ENCODE assay signal across 35 cellular contexts in the genomic region with DNA sequence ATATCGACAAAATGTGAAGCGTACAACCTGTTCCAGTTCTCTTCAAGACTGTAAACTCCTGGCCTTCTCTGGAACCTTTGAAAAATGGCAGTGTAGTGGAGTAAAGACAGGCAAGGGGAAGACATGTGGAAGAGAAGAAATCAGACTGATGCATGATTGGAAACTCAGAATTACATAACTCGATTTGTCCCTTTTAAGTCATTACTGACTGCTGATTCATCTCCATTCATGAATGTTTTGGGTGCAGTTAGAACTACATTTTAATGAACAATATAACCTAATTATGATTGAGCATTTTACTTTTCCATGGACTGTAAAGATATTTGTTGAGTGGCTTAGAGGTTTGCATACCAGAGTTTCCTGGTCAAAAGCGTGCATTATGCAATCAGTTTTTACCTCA. TPM values are rescaled to one million over a fixed set of nuclear protein-coding genes. Genes with fewer than 3 reads are reported as not detected.
"Had no signal": no experiment of that assay in that cellular context is flagged by ENCODE, and none has a peak within 500 bp of the region (broad histone marks: within the 10 kb centered on the region; RNA-seq: fewer than 3 reads in every experiment).

No MANE protein-coding gene starts in this region.

- H3K27ac Mint-ChIP-seq: activated B cell treated with CpG ODN at 0.5 μM for 24 hours; activated CD8-positive, alpha-beta T cell treated with anti-CD3 and anti-CD28 coated beads for 36 hours; activated naive CD4-positive, alpha-beta T cell treated with anti-CD3 and anti-CD28 coated beads for 36 hours; activated naive CD4-positive, alpha-beta T cell treated with anti-CD3 and anti-CD28 coated beads, Interleukin-2, amount 50 U/mL, for 24 hours; activated naive CD8-positive, alpha-beta T cell treated with anti-CD3 and anti-CD28 coated beads for 36 hours; activated naive CD8-positive, alpha-beta T cell treated with anti-CD3 and anti-CD28 coated beads, Interleukin-2, amount 50 U/mL, for 24 hours; activated T-helper 1 cell treated with anti-CD3 and anti-CD28 coated beads, Interleukin-12 subunit alpha, Interleukin-12 subunit beta, Interleukin-2, Interleukin-4 antibody, amounts not matched to agents 30 ng/mL and 10 ng/mL and 1 ng/mL, durations not matched to agents 14 hours and 24 hours and 36 hours; activated T-helper 2 cell treated with anti-CD3 and anti-CD28 coated beads, Interferon-gamma antibody, Interleukin-2, Interleukin-4, amounts not matched to agents 10 μg/mL and 5 μg/mL and 100 μg/mL, durations not matched to agents 14 hours and 24 hours and 36 hours; dendritic cell treated with granulocyte-macrophage colony-stimulating factor and Interleukin-4, amounts not matched to agents 40 ng/mL and 50 ng/mL, for 4 days; endodermal cell; T-helper 17 cell; T-helper 2 cell treated with Interferon-gamma antibody and Interleukin-4, amounts not matched to agents 5 μg/mL and 100 μg/mL, for 36 hours had no signal

- H3K4me2 ChIP-seq: hepatocyte had no signal

- H3K27ac ChIP-seq: adrenal gland, ascending aorta, brain microvascular endothelial cell, coronary artery, dorsolateral prefrontal cortex, gastroesophageal sphincter, heart right ventricle, hepatocyte, WERI-Rb-1 had no signal

- H3K4me3 ChIP-seq: adrenal gland, ascending aorta, coronary artery, dorsolateral prefrontal cortex, gastroesophageal sphincter, heart right ventricle, hepatocyte had no signal

- H3K4me3 Mint-ChIP-seq: activated B cell treated with CpG ODN at 0.5 μM for 24 hours; activated CD8-positive, alpha-beta T cell treated with anti-CD3 and anti-CD28 coated beads for 36 hours; activated naive CD4-positive, alpha-beta T cell treated with anti-CD3 and anti-CD28 coated beads for 36 hours; activated naive CD4-positive, alpha-beta T cell treated with anti-CD3 and anti-CD28 coated beads, Interleukin-2, amount 50 U/mL, for 24 hours; activated naive CD8-positive, alpha-beta T cell treated with anti-CD3 and anti-CD28 coated beads for 36 hours; activated naive CD8-positive, alpha-beta T cell treated with anti-CD3 and anti-CD28 coated beads, Interleukin-2, amount 50 U/mL, for 24 hours; activated T-helper 1 cell treated with anti-CD3 and anti-CD28 coated beads, Interleukin-12 subunit alpha, Interleukin-12 subunit beta, Interleukin-2, Interleukin-4 antibody, amounts not matched to agents 30 ng/mL and 10 ng/mL and 1 ng/mL, durations not matched to agents 14 hours and 24 hours and 36 hours; central memory CD8-positive, alpha-beta T cell; dendritic cell treated with granulocyte-macrophage colony-stimulating factor and Interleukin-4, amounts not matched to agents 40 ng/mL and 50 ng/mL, for 4 days; endodermal cell; T-helper 17 cell; T-helper 2 cell treated with Interferon-gamma antibody and Interleukin-4, amounts not matched to agents 5 μg/mL and 100 μg/mL, for 36 hours had no signal

- DNase-seq: activated B cell treated with CpG ODN at 0.5 μM for 24 hours; activated CD4-positive, alpha-beta T cell treated with anti-CD3 and anti-CD28 coated beads for 48 hours; activated CD4-positive, alpha-beta T cell treated with anti-CD3 and anti-CD28 coated beads, Interleukin-2, amount 50 U/mL, for 1 hour; activated CD4-positive, alpha-beta T cell treated with anti-CD3 and anti-CD28 coated beads, Interleukin-2, amount 50 U/mL, for 48 hours; activated CD8-positive, alpha-beta memory T cell treated with anti-CD3 and anti-CD28 coated beads for 24 hours; activated CD8-positive, alpha-beta T cell treated with anti-CD3 and anti-CD28 coated beads for 36 hours; activated effector memory CD4-positive, alpha-beta T cell treated with anti-CD3 and anti-CD28 coated beads, Interleukin-2, amount 50 U/mL, for 16 hours; activated naive CD4-positive, alpha-beta T cell treated with anti-CD3 and anti-CD28 coated beads for 36 hours; activated naive CD8-positive, alpha-beta T cell treated with anti-CD3 and anti-CD28 coated beads for 36 hours; activated naive CD8-positive, alpha-beta T cell treated with anti-CD3 and anti-CD28 coated beads, Interleukin-2, amount 50 U/mL, for 24 hours; activated T-cell treated with anti-CD3 and anti-CD28 coated beads, Interleukin-2, amount 50 U/mL, for 1 hour; activated T-cell treated with anti-CD3 and anti-CD28 coated beads, Interleukin-2, amount 50 U/mL, for 48 hours; adrenal gland; brain microvascular endothelial cell; dorsolateral prefrontal cortex; effector memory CD4-positive, alpha-beta T cell; endodermal cell; foreskin melanocyte; heart right ventricle; T-helper 17 cell; T1000; WERI-Rb-1 had no signal

- H3K9me3 ChIP-seq: adrenal gland, ascending aorta, gastroesophageal sphincter, heart right ventricle had no signal

- H3K36me3 Mint-ChIP-seq: activated naive CD4-positive, alpha-beta T cell treated with anti-CD3 and anti-CD28 coated beads, Interleukin-2, amount 50 U/mL, for 24 hours; activated naive CD8-positive, alpha-beta T cell treated with anti-CD3 and anti-CD28 coated beads for 36 hours had no signal

- H3K36me3 ChIP-seq: adrenal gland, ascending aorta, brain microvascular endothelial cell, gastroesophageal sphincter, heart right ventricle, WERI-Rb-1 had no signal

- H3K27me3 ChIP-seq: adrenal gland, ascending aorta, brain microvascular endothelial cell, dorsolateral prefrontal cortex, gastroesophageal sphincter, heart right ventricle, hepatocyte had no signal

- FAIRE-seq: bronchial epithelial cell had no signal

- ATAC-seq: activated CD4-positive, CD25-positive, alpha-beta regulatory T cell treated with anti-CD3 and anti-CD28 coated beads, Interleukin-2, amount 50 U/mL, for 24 hours; activated CD8-positive, alpha-beta T cell treated with anti-CD3 and anti-CD28 coated beads for 36 hours; activated naive CD8-positive, alpha-beta T cell treated with anti-CD3 and anti-CD28 coated beads, Interleukin-2, amount 50 U/mL, for 24 hours; esophagus mucosa; gastroesophageal sphincter; heart right ventricle; T-helper 17 cell had no signal

- H3K4me1 Mint-ChIP-seq: activated B cell treated with CpG ODN at 0.5 μM for 24 hours; activated naive CD4-positive, alpha-beta T cell treated with anti-CD3 and anti-CD28 coated beads, Interleukin-2, amount 50 U/mL, for 24 hours; activated naive CD8-positive, alpha-beta T cell treated with anti-CD3 and anti-CD28 coated beads for 36 hours; activated naive CD8-positive, alpha-beta T cell treated with anti-CD3 and anti-CD28 coated beads, Interleukin-2, amount 50 U/mL, for 24 hours; central memory CD8-positive, alpha-beta T cell; T-helper 17 cell had no signal

- H3K79me2 ChIP-seq: hepatocyte had no signal

- H3K9me3 Mint-ChIP-seq: activated B cell treated with CpG ODN at 0.5 μM for 24 hours; activated CD8-positive, alpha-beta T cell treated with anti-CD3 and anti-CD28 coated beads for 36 hours; activated naive CD4-positive, alpha-beta T cell treated with anti-CD3 and anti-CD28 coated beads, Interleukin-2, amount 50 U/mL, for 24 hours; activated naive CD8-positive, alpha-beta T cell treated with anti-CD3 and anti-CD28 coated beads for 36 hours; activated T-helper 1 cell treated with anti-CD3 and anti-CD28 coated beads, Interleukin-12 subunit alpha, Interleukin-12 subunit beta, Interleukin-2, Interleukin-4 antibody, amounts not matched to agents 30 ng/mL and 10 ng/mL and 1 ng/mL, durations not matched to agents 14 hours and 24 hours and 36 hours; activated T-helper 2 cell treated with anti-CD3 and anti-CD28 coated beads, Interferon-gamma antibody, Interleukin-2, Interleukin-4, amounts not matched to agents 10 μg/mL and 5 μg/mL and 100 μg/mL, durations not matched to agents 14 hours and 24 hours and 36 hours; dendritic cell treated with granulocyte-macrophage colony-stimulating factor and Interleukin-4, amounts not matched to agents 40 ng/mL and 50 ng/mL, for 4 days; endodermal cell; T-helper 2 cell treated with Interferon-gamma antibody and Interleukin-4, amounts not matched to agents 5 μg/mL and 100 μg/mL, for 36 hours had no signal

- H2AFZ ChIP-seq: hepatocyte had no signal

- H3K27me3 Mint-ChIP-seq: activated B cell treated with CpG ODN at 0.5 μM for 24 hours; activated CD8-positive, alpha-beta T cell treated with anti-CD3 and anti-CD28 coated beads for 36 hours; activated naive CD4-positive, alpha-beta T cell treated with anti-CD3 and anti-CD28 coated beads, Interleukin-2, amount 50 U/mL, for 24 hours; activated naive CD8-positive, alpha-beta T cell treated with anti-CD3 and anti-CD28 coated beads for 36 hours; activated naive CD8-positive, alpha-beta T cell treated with anti-CD3 and anti-CD28 coated beads, Interleukin-2, amount 50 U/mL, for 24 hours; central memory CD8-positive, alpha-beta T cell; dendritic cell treated with granulocyte-macrophage colony-stimulating factor and Interleukin-4, amounts not matched to agents 40 ng/mL and 50 ng/mL, for 4 days; T-helper 17 cell had no signal

- H3K4me1 ChIP-seq: adrenal gland, gastroesophageal sphincter, heart right ventricle had no signal

RNA-seq across cellular contexts. Expression of a gene that starts 32.9 kb away (rescaled TPM):
- total RNA-seq: activated B cell treated with CpG ODN at 0.5 μM for 24 hours; activated CD8-positive, alpha-beta T cell treated with anti-CD3 and anti-CD28 coated beads for 36 hours; activated naive CD4-positive, alpha-beta T cell treated with anti-CD3 and anti-CD28 coated beads for 36 hours; activated naive CD8-positive, alpha-beta T cell treated with anti-CD3 and anti-CD28 coated beads for 36 hours; activated T-helper 1 cell treated with anti-CD3 and anti-CD28 coated beads, Interleukin-12 subunit alpha, Interleukin-12 subunit beta, Interleukin-2, Interleukin-4 antibody, amounts not matched to agents 30 ng/mL and 10 ng/mL and 1 ng/mL, durations not matched to agents 14 hours and 24 hours and 36 hours; T-helper 17 cell had no signal
